In genomic region chr7:69710773-69711445, GRCh38 we compare ENCODE assay signal across 16 cellular contexts.
"Had no signal": no experiment of that assay in that cellular context is flagged by ENCODE, and none has a peak within 500 bp of the region (broad histone marks: within the 10 kb centered on the region; RNA-seq: fewer than 3 reads in every experiment).

No MANE protein-coding gene starts in this region.

- H3K27ac Mint-ChIP-seq: naive thymus-derived CD8-positive, alpha-beta T cell; stimulated activated naive B cell treated with anti-CD40 and anti-IgM and Interleukin-4, amounts not matched to agents 10 μg/mL and 1 μg/mL and 100 μg/mL, for 72 hours; stimulated activated naive CD8-positive, alpha-beta T cell treated with anti-CD3 and anti-CD28 coated beads, Interleukin-15, amount 100 ng/mL, for 72 hours had no signal

- H3K9me3 Mint-ChIP-seq: stimulated activated naive CD8-positive, alpha-beta T cell treated with anti-CD3 and anti-CD28 coated beads, Interleukin-15, amount 100 ng/mL, for 72 hours had no signal

- H3K4me3 ChIP-seq: esophagus muscularis mucosa, gastrocnemius medialis, heart right ventricle, testis, tibial nerve had no signal

- H3K9me3 ChIP-seq: esophagus muscularis mucosa, gastrocnemius medialis, heart right ventricle, neutrophil, testis, tibial nerve had no signal

- H3K4me1 Mint-ChIP-seq: naive thymus-derived CD8-positive, alpha-beta T cell; stimulated activated naive CD8-positive, alpha-beta T cell treated with anti-CD3 and anti-CD28 coated beads, Interleukin-15, amount 100 ng/mL, for 72 hours had no signal

- ATAC-seq: gastrocnemius medialis; heart right ventricle; naive thymus-derived CD8-positive, alpha-beta T cell; sciatic nerve; stimulated activated naive B cell treated with anti-CD40 and anti-IgM and Interleukin-4, amounts not matched to agents 10 μg/mL and 1 μg/mL and 100 μg/mL, for 72 hours; stimulated activated naive CD8-positive, alpha-beta T cell treated with anti-CD3 and anti-CD28 coated beads, Interleukin-15, amount 100 ng/mL, for 72 hours had no signal

- H3K36me3 Mint-ChIP-seq: naive thymus-derived CD8-positive, alpha-beta T cell; stimulated activated naive B cell treated with anti-CD40 and anti-IgM and Interleukin-4, amounts not matched to agents 10 μg/mL and 1 μg/mL and 100 μg/mL, for 72 hours had no signal

- H3K36me3 ChIP-seq: esophagus muscularis mucosa, gastrocnemius medialis, heart right ventricle, neutrophil, tibial nerve had no signal

- H3K4me3 Mint-ChIP-seq: naive thymus-derived CD8-positive, alpha-beta T cell; stimulated activated naive B cell treated with anti-CD40 and anti-IgM and Interleukin-4, amounts not matched to agents 10 μg/mL and 1 μg/mL and 100 μg/mL, for 72 hours; stimulated activated naive CD8-positive, alpha-beta T cell treated with anti-CD3 and anti-CD28 coated beads, Interleukin-15, amount 100 ng/mL, for 72 hours had no signal

- H3K27ac ChIP-seq: epithelial cell of prostate, esophagus muscularis mucosa, gastrocnemius medialis, heart right ventricle, neutrophil, testis, tibial nerve had no signal

- DNase-seq: effector memory CD4-positive, alpha-beta T cell; gastrocnemius medialis; heart right ventricle; hypothalamus; mesendoderm; naive thymus-derived CD8-positive, alpha-beta T cell; stimulated activated CD4-positive, alpha-beta T cell treated with anti-CD3 and anti-CD28 coated beads, Interleukin-2, amount 100 ng/mL, for 24 hours; stimulated activated CD4-positive, alpha-beta T cell treated with anti-CD3 and anti-CD28 coated beads, Interleukin-4, amount 100 ng/mL, for 4 hours; stimulated activated naive B cell treated with anti-CD40 and anti-IgM and Interleukin-4, amounts not matched to agents 10 μg/mL and 1 μg/mL and 100 μg/mL, for 72 hours; stimulated activated naive CD8-positive, alpha-beta T cell treated with anti-CD3 and anti-CD28 coated beads, Interleukin-15, amount 100 ng/mL, for 72 hours; testis had no signal

- H3K27me3 ChIP-seq: esophagus muscularis mucosa, gastrocnemius medialis, heart right ventricle, neutrophil, testis, tibial nerve had no signal
